ENCODE assay signal across 12 cellular contexts in genomic region chr4:2924286-2924685, GRCh38. TPM values are rescaled to one million over a fixed set of nuclear protein-coding genes. Genes with fewer than 3 reads are reported as not detected.
A peak's percentile ranks its signal among the peaks of the same experiment; 100 is the strongest.
DNase-seq lines count a peak whose midpoint lies in the region; ATAC-seq and TF ChIP-seq lines count a peak whose summit lies in the region.
"Had no signal": no experiment of that assay in that cellular context is flagged by ENCODE, and none has a peak within 500 bp of the region (broad histone marks: within the 10 kb centered on the region; RNA-seq: fewer than 3 reads in every experiment).

No MANE protein-coding gene starts in this region.

- TF ChIP-seq POLR2A in thyroid gland (IDR thresholded peaks at IDR 0.05): no peak

- peak overlapping the region; percentile 76 for H3K27ac Mint-ChIP-seq in activated naive CD4-positive, alpha-beta T cell treated with anti-CD3 and anti-CD28 coated beads, Interleukin-2, amount 50 U/mL, for 24 hours
- H3K27ac Mint-ChIP-seq in activated CD4-positive, alpha-beta memory T cell treated with anti-CD3 and anti-CD28 coated beads, Interleukin-2, amount 10 ng/mL, durations not matched to agents 7 days and 5 days: peak overlapping the region; percentile 48

- H3K9me3 Mint-ChIP-seq in activated naive CD4-positive, alpha-beta T cell treated with anti-CD3 and anti-CD28 coated beads, Interleukin-2, amount 50 U/mL, for 24 hours: no peaks in the 10 kb centered on the region
- peaks cover 5% of the 10 kb centered on the region for H3K9me3 Mint-ChIP-seq in activated CD4-positive, alpha-beta memory T cell treated with anti-CD3 and anti-CD28 coated beads, Interleukin-2, amount 10 ng/mL, durations not matched to agents 7 days and 5 days

- no peak for ATAC-seq in HG03571 (IDR thresholded peaks at IDR 0.05; ENCODE audit: unreplicated experiment)

- H3K9me3 ChIP-seq in thyroid gland: no peaks in the 10 kb centered on the region

- H3K4me1 ChIP-seq in thyroid gland: peaks cover 17 to 23% of the 10 kb centered on the region in 2 donors
- H3K4me1 ChIP-seq: parathyroid adenoma had no signal

- intact Hi-C loops in thyroid gland (cut with DNase I): no loop called here

- peak overlapping the region; percentile 22 to 44 (median 24) for H3K27ac ChIP-seq in thyroid gland
- H3K27ac ChIP-seq: parathyroid adenoma had no signal

- peaks cover 41% of the 10 kb centered on the region for H3K4me1 Mint-ChIP-seq in activated naive CD4-positive, alpha-beta T cell treated with anti-CD3 and anti-CD28 coated beads, Interleukin-2, amount 50 U/mL, for 24 hours
- H3K4me1 Mint-ChIP-seq in activated CD4-positive, alpha-beta memory T cell treated with anti-CD3 and anti-CD28 coated beads, Interleukin-2, amount 10 ng/mL, durations not matched to agents 7 days and 5 days: peaks cover 35% of the 10 kb centered on the region

- no peak for DNase-seq in activated naive CD4-positive, alpha-beta T cell treated with anti-CD3 and anti-CD28 coated beads, Interleukin-2, amount 50 U/mL, for 16 hours
- DNase-seq in activated CD4-positive, alpha-beta memory T cell treated with anti-CD3 and anti-CD28 coated beads, Interleukin-2, amount 10 ng/mL, durations not matched to agents 7 days and 5 days: no peak
- DNase-seq in left kidney (ENCODE audit: low read depth, low spot score): peak; percentile 29
- DNase-seq in thyroid gland: peak in 1 of 2 donors; percentile 32
- DNase-seq in KG1 (lab: John Stamatoyannopoulos, UW): no peak
- DNase-seq in HuH-7 (ENCODE audit: low spot score): no peak
- DNase-seq: MV-4-11; stimulated activated CD4-positive, alpha-beta T cell treated with anti-CD3 and anti-CD28 coated beads, Interleukin-15, amount 100 ng/mL, for 24 hours had no signal

- no peaks in the 10 kb centered on the region for H3K27me3 Mint-ChIP-seq in activated naive CD4-positive, alpha-beta T cell treated with anti-CD3 and anti-CD28 coated beads, Interleukin-2, amount 50 U/mL, for 24 hours
- H3K27me3 Mint-ChIP-seq in activated CD4-positive, alpha-beta memory T cell treated with anti-CD3 and anti-CD28 coated beads, Interleukin-2, amount 10 ng/mL, durations not matched to agents 7 days and 5 days: no peaks in the 10 kb centered on the region

- TF ChIP-seq CTCF in thyroid gland (IDR thresholded peaks at IDR 0.05): no peak

- CTCF ChIA-PET in activated CD4-positive, alpha-beta memory T cell treated with anti-CD3 and anti-CD28 coated beads, Interleukin-2, amount 10 ng/mL, durations not matched to agents 7 days and 5 days (lab: Charles Lee): no interaction called here

- H3K4me3 Mint-ChIP-seq in activated naive CD4-positive, alpha-beta T cell treated with anti-CD3 and anti-CD28 coated beads, Interleukin-2, amount 50 U/mL, for 24 hours: no peak overlapping the region
- H3K4me3 Mint-ChIP-seq in activated CD4-positive, alpha-beta memory T cell treated with anti-CD3 and anti-CD28 coated beads, Interleukin-2, amount 10 ng/mL, durations not matched to agents 7 days and 5 days: no peak overlapping the region

- H3K4me3 ChIP-seq in thyroid gland (replicated peaks in 1 of 3): no peak overlapping the region
- H3K4me3 ChIP-seq: lung had no signal

- POLR2A ChIA-PET in activated CD4-positive, alpha-beta memory T cell treated with anti-CD3 and anti-CD28 coated beads, Interleukin-2, amount 10 ng/mL, durations not matched to agents 7 days and 5 days (lab: Charles Lee): interaction anchor here (1.0 to 1.8 kb wide), 4 partner anchors 8 to 39 kb away, joined by 3 to 10 read pairs (median 4); partner anchors contain the start of genes GRK4 and NOP14

- 58 to 77% methylated on average over 6 to 8 of the region's 8 CpGs for WGBS in thyroid gland, 2 donors

- H3K36me3 Mint-ChIP-seq in activated naive CD4-positive, alpha-beta T cell treated with anti-CD3 and anti-CD28 coated beads, Interleukin-2, amount 50 U/mL, for 24 hours: peaks cover 19% of the 10 kb centered on the region
- peaks cover 70% of the 10 kb centered on the region for H3K36me3 Mint-ChIP-seq in activated CD4-positive, alpha-beta memory T cell treated with anti-CD3 and anti-CD28 coated beads, Interleukin-2, amount 10 ng/mL, durations not matched to agents 7 days and 5 days (ENCODE audit: low read depth)

- no peaks in the 10 kb centered on the region for H3K27me3 ChIP-seq in thyroid gland

- peaks cover 26 to 40% of the 10 kb centered on the region in 2 donors for H3K36me3 ChIP-seq in thyroid gland

RNA-seq across cellular contexts. Expression of gene NOP14, which starts 38.9 kb away (rescaled TPM):
- total RNA-seq in activated CD4-positive, alpha-beta memory T cell treated with anti-CD3 and anti-CD28 coated beads, Interleukin-2, amount 10 ng/mL, durations not matched to agents 7 days and 5 days: 10 to 100 TPM; 34.1 to 38.7 TPM
- total RNA-seq in thyroid gland: 10 to 100 TPM; 18.4 to 24.8 (median 19.3) TPM

RNA-seq across cellular contexts. Expression of gene GRK4, which starts 39.1 kb away (rescaled TPM):
- total RNA-seq in activated CD4-positive, alpha-beta memory T cell treated with anti-CD3 and anti-CD28 coated beads, Interleukin-2, amount 10 ng/mL, durations not matched to agents 7 days and 5 days: 1 to 10 TPM; 3.1 to 3.6 TPM
- total RNA-seq in thyroid gland: 10 to 100 TPM in 1 of 4 donors, 1 to 10 TPM in 3; 7.6 to 10.8 (median 9.1) TPM
